ENCODE assay signal across 5 cellular contexts in genomic region chr14:90005441-90005840, GRCh38. TPM values are rescaled to one million over a fixed set of nuclear protein-coding genes. Genes with fewer than 3 reads are reported as not detected.
"Had no signal": no experiment of that assay in that cellular context is flagged by ENCODE, and none has a peak within 500 bp of the region (broad histone marks: within the 10 kb centered on the region; RNA-seq: fewer than 3 reads in every experiment).

No MANE protein-coding gene starts in this region.

- H3K4me1 Mint-ChIP-seq: IgD-negative memory B cell had no signal

- H3K27ac Mint-ChIP-seq: IgD-negative memory B cell had no signal

- DNase-seq: IMR-90, KBM-7 had no signal

- H3K4me3 Mint-ChIP-seq: IgD-negative memory B cell had no signal

- H3K9me3 Mint-ChIP-seq: IgD-negative memory B cell had no signal

- H3K27me3 Mint-ChIP-seq: IgD-negative memory B cell had no signal

- ATAC-seq: HepG2 had no signal

RNA-seq across cellular contexts. Expression of gene KCNK13, which starts 56.4 kb away (rescaled TPM):
- total RNA-seq: HT-29, IMR-90 had no signal
- polyA plus RNA-seq: IgD-negative memory B cell, IMR-90 had no signal
